In genomic region chr7:150663802-150664494, GRCh38 we compare ENCODE assay signal across 11 cellular contexts. TPM values are rescaled to one million over a fixed set of nuclear protein-coding genes. Genes with fewer than 3 reads are reported as not detected.
A peak's percentile ranks its signal among the peaks of the same experiment; 100 is the strongest.
DNase-seq lines count a peak whose midpoint lies in the region; ATAC-seq lines count a peak whose summit lies in the region.
"Had no signal": no experiment of that assay in that cellular context is flagged by ENCODE, and none has a peak within 500 bp of the region (broad histone marks: within the 10 kb centered on the region; RNA-seq: fewer than 3 reads in every experiment).

No MANE protein-coding gene starts in this region.

- no peaks in the 10 kb centered on the region for H4K20me1 ChIP-seq in BLaER1

- no peaks in the 10 kb centered on the region for H3K27me3 ChIP-seq in BLaER1
- H3K27me3 ChIP-seq: brain microvascular endothelial cell had no signal

- no peak overlapping the region for H3K9ac ChIP-seq in BLaER1

- peaks cover 39% of the 10 kb centered on the region for H3K4me1 ChIP-seq in BLaER1

- H3K4me3 ChIP-seq in BLaER1, result no peak overlapping the region
- H3K4me3 ChIP-seq in Jurkat, Clone E6-1 (ENCODE audit: low read length), result no peak overlapping the region

- peaks cover 9% of the 10 kb centered on the region for H3K36me3 Mint-ChIP-seq in activated naive CD8-positive, alpha-beta T cell treated with anti-CD3 and anti-CD28 coated beads, Interleukin-2, amount 50 U/mL, for 24 hours (ENCODE audit: low read depth)

- H3K4me1 Mint-ChIP-seq in activated naive CD8-positive, alpha-beta T cell treated with anti-CD3 and anti-CD28 coated beads, Interleukin-2, amount 50 U/mL, for 24 hours, result peaks cover 77% of the 10 kb centered on the region

- H3K27me3 Mint-ChIP-seq in activated naive CD8-positive, alpha-beta T cell treated with anti-CD3 and anti-CD28 coated beads, Interleukin-2, amount 50 U/mL, for 24 hours, result no peaks in the 10 kb centered on the region

- no peak overlapping the region for H3K4me3 Mint-ChIP-seq in activated naive CD8-positive, alpha-beta T cell treated with anti-CD3 and anti-CD28 coated beads, Interleukin-2, amount 50 U/mL, for 24 hours

- DNase-seq in Jurkat, Clone E6-1 (ENCODE audit: low read depth, low spot score), result peak; percentile 97
- DNase-seq in activated naive CD8-positive, alpha-beta T cell treated with anti-CD3 and anti-CD28 coated beads, Interleukin-2, amount 50 U/mL, for 24 hours, result no peak
- DNase-seq in NCI-H128 (lab: John Stamatoyannopoulos, UW; ENCODE audit: unreplicated experiment) (no peak), iPS-NIHi11 (ENCODE audit: low spot score) (no peak), NCI-H2227 (lab: John Stamatoyannopoulos, UW; ENCODE audit: unreplicated experiment) (no peak)
- DNase-seq: brain microvascular endothelial cell, NCI-H1436 had no signal

- H3K4me2 ChIP-seq in BLaER1, result peak overlapping the region; percentile 39

- no peaks in the 10 kb centered on the region for H3K36me3 ChIP-seq in BLaER1
- H3K36me3 ChIP-seq: brain microvascular endothelial cell had no signal

- peak; percentile 32 for ATAC-seq in GM18861 (IDR thresholded peaks at IDR 0.05; ENCODE audit: unreplicated experiment)
- no peak for ATAC-seq in activated naive CD8-positive, alpha-beta T cell treated with anti-CD3 and anti-CD28 coated beads, Interleukin-2, amount 50 U/mL, for 24 hours
- ATAC-seq in HG03139 (IDR thresholded peaks at IDR 0.05; ENCODE audit: unreplicated experiment), result no peak

- H3K27ac Mint-ChIP-seq in activated naive CD8-positive, alpha-beta T cell treated with anti-CD3 and anti-CD28 coated beads, Interleukin-2, amount 50 U/mL, for 24 hours, result peak overlapping the region; percentile 99

- H3K27ac ChIP-seq in BLaER1, result no peak overlapping the region
- H3K27ac ChIP-seq: brain microvascular endothelial cell had no signal

- peaks cover 9% of the 10 kb centered on the region for H3K9me3 Mint-ChIP-seq in activated naive CD8-positive, alpha-beta T cell treated with anti-CD3 and anti-CD28 coated beads, Interleukin-2, amount 50 U/mL, for 24 hours

- 0 out of 2 replicates have a peak, but pooled peaks cover 4% of the 10 kb centered on the region for H3K9me3 ChIP-seq in BLaER1

RNA-seq across cellular contexts. Expression of gene GIMAP2, which starts 21.6 kb away (rescaled TPM):
- 57.2 TPM for polyA plus RNA-seq in Jurkat, Clone E6-1 (2012; ENCODE audit: insufficient read depth, insufficient read length)

RNA-seq across cellular contexts. Expression of gene GIMAP6, which starts 31.8 kb away (rescaled TPM):
- polyA plus RNA-seq in Jurkat, Clone E6-1 (2012; ENCODE audit: insufficient read depth, insufficient read length), result 26.1 TPM
- polyA plus RNA-seq: BJ had no signal

RNA-seq across cellular contexts. Expression of gene GIMAP1, which starts 52.5 kb away (rescaled TPM):
- 11.6 TPM for polyA plus RNA-seq in Jurkat, Clone E6-1 (2012; ENCODE audit: insufficient read depth, insufficient read length)
- polyA plus RNA-seq: BJ had no signal
